In genomic region chr2:47631306-47631705, GRCh38 we compare ENCODE assay signal across 16 cellular contexts.
DNase-seq lines count a peak whose midpoint lies in the region; ATAC-seq and TF ChIP-seq lines count a peak whose summit lies in the region.
"Had no signal": no experiment of that assay in that cellular context is flagged by ENCODE, and none has a peak within 500 bp of the region (broad histone marks: within the 10 kb centered on the region; RNA-seq: fewer than 3 reads in every experiment).

No MANE protein-coding gene starts in this region.

- no peak overlapping the region for H4K91ac ChIP-seq in trophoblast cell (ENCODE audit: low read depth, low read length)

- POLR2A ChIA-PET in RWPE1 (lab: Yijun Ruan, JAX; ENCODE audit: low non-redundant PET), result no interaction called here

- H3K36me3 ChIP-seq in trophoblast cell (ENCODE audit: control insufficient read depth in 1 of 2, insufficient read depth in 2 of 2, low read length in 2 of 2), result no peaks in the 10 kb centered on the region
- H3K36me3 ChIP-seq: BLaER1 treated with 17β-estradiol and CSF1 and Interleukin-3, amounts not matched to agents 10 nM and 100 nM had no signal

- no peak overlapping the region for H2BK5ac ChIP-seq in trophoblast cell (ENCODE audit: low read depth, low read length, poor library complexity)

- H3K4ac ChIP-seq in trophoblast cell (ENCODE audit: low read depth, low read length), result no peak overlapping the region

- no peaks in the 10 kb centered on the region for H3K79me2 ChIP-seq in trophoblast cell (ENCODE audit: control insufficient read depth, insufficient read depth, low read length, poor library complexity)

- no peak overlapping the region for H3K4me2 ChIP-seq in trophoblast cell (ENCODE audit: low read length)

- H3K27me3 ChIP-seq in trophoblast cell (ENCODE audit: insufficient read depth, low read length), result no peaks in the 10 kb centered on the region
- H3K27me3 ChIP-seq: BLaER1 treated with 17β-estradiol and CSF1 and Interleukin-3, amounts not matched to agents 10 nM and 100 nM had no signal

- WGBS in trophoblast cell (ENCODE audit: extremely low coverage, insufficient coverage, insufficient read length), result no CpG with 5 or more reads among the region's 6 CpGs

- no peak overlapping the region for H2AFZ ChIP-seq in trophoblast cell (ENCODE audit: insufficient read depth, low read length, poor library complexity)

- H4K8ac ChIP-seq in trophoblast cell (ENCODE audit: low read depth, low read length), result no peak overlapping the region

- no peaks in the 10 kb centered on the region for H3K79me1 ChIP-seq in trophoblast cell (ENCODE audit: low read length)

- H4K12ac ChIP-seq in trophoblast cell (ENCODE audit: low read depth, low read length), result no peak overlapping the region

- no peaks in the 10 kb centered on the region for H3K9me3 ChIP-seq in trophoblast cell (ENCODE audit: insufficient read depth, low read depth, low read length)

- no peak overlapping the region for H2BK12ac ChIP-seq in trophoblast cell (ENCODE audit: low read length)

- H3K27ac ChIP-seq in RWPE1 (peak overlapping the region; percentile 26; the same call in 1 of the 2 replicates), trophoblast cell (ENCODE audit: low read depth, low read length) (no peak overlapping the region)
- H3K27ac ChIP-seq: BLaER1 treated with 17β-estradiol and CSF1 and Interleukin-3, amounts not matched to agents 10 nM and 100 nM; SK-N-MC had no signal

- H2AK5ac ChIP-seq in trophoblast cell (ENCODE audit: low read length), result no peak overlapping the region

- no peak overlapping the region for H3K14ac ChIP-seq in trophoblast cell (ENCODE audit: low read length)

- no peak overlapping the region for H3K23ac ChIP-seq in trophoblast cell (ENCODE audit: low read length)

- H3K9ac ChIP-seq in trophoblast cell (ENCODE audit: low read length), result no peak overlapping the region

- H2BK120ac ChIP-seq in trophoblast cell (ENCODE audit: insufficient read depth, low read length, poor library complexity), result no peak overlapping the region

- CTCF ChIA-PET in RWPE1 (lab: Yijun Ruan, JAX), result no interaction called here

- DNase-seq in HPDE6-E6E7 (ENCODE audit: extremely low spot score), result peak; percentile 22
- DNase-seq in RWPE1 (ENCODE audit: low spot score), result peak; percentile 36
- peak; percentile 76 for DNase-seq in islet precursor cell
- DNase-seq in trophoblast cell, result peak; percentile 92 to 93
- no peak for DNase-seq in activated CD8-positive, alpha-beta memory T cell treated with anti-CD3 and anti-CD28 coated beads, Interleukin-2, amount 50 U/mL, for 48 hours
- DNase-seq in HCEC 1CT, result no peak
- DNase-seq in NCI-H82 treated with DMSO at 0.1 percent for 48 hours (lab: John Stamatoyannopoulos, UW; ENCODE audit: unreplicated experiment), result no peak
- DNase-seq: NCI-H1436 treated with DMSO at 0.1 percent for 48 hours; NCI-H2081; NCI-H2227 treated with DMSO at 0.1 percent for 48 hours; NCI-H526; NK-92 treated with Interleukin-12 subunit alpha and Interleukin-12 subunit beta, amount 100 ng/mL, for 24 hours; OCI-M1 had no signal

- peaks cover 4 to 9% of the 10 kb centered on the region in 2 experiments for H3K4me1 ChIP-seq in trophoblast cell (ENCODE audit: control insufficient read depth in 1 of 2, insufficient read depth in 2 of 2, low read length in 2 of 2)

- H3K4me3 ChIP-seq in trophoblast cell (ENCODE audit: low read depth, low read length), result no peak overlapping the region
- H3K4me3 ChIP-seq: BLaER1 treated with 17β-estradiol and CSF1 and Interleukin-3, amounts not matched to agents 10 nM and 100 nM; SK-N-MC had no signal

- ATAC-seq in GM21367 (IDR thresholded peaks at IDR 0.05; ENCODE audit: unreplicated experiment), result no peak

- no peak for TF ChIP-seq CTCF in RWPE1 (conservative IDR thresholded peaks at IDR 0.05; ENCODE audit: low read depth)

- no peak overlapping the region for H3K18ac ChIP-seq in trophoblast cell (ENCODE audit: low read length)

Comparison
In these comparisons a context has a peak if more than half of its experiments do, and no peak if none do; other contexts are left out.
1. DNase-seq: peak in HPDE6-E6E7 (single experiment), RWPE1 (single experiment), islet precursor cell (single experiment) and trophoblast cell (2 of 2); none in activated CD8-positive, alpha-beta memory T cell treated with anti-CD3 and anti-CD28 coated beads, Interleukin-2, amount 50 U/mL, for 48 hours (single experiment), HCEC 1CT (single experiment) and NCI-H82 treated with DMSO at 0.1 percent for 48 hours (single experiment).